ENCODE assay signal across 1 cellular context in genomic region chrX:133723930-133724329, GRCh38.
TF ChIP-seq lines count a peak whose summit lies in the region.

No MANE protein-coding gene starts in this region.

TF ChIP-seq in HepG2, 621 proteins besides CTCF, POLR2A, EP300 and RAD21 (continued from another document):
- TF ChIP-seq ARID5B (CRISPR knock-in tag; IDR thresholded peaks at IDR 0.05), result 0 out of 2 replicates have a peak, but pooled peaks have one; percentile 11
- TF ChIP-seq ZFP82 (CRISPR knock-in tag; IDR thresholded peaks at IDR 0.05; ENCODE audit: borderline replicate concordance), result no peak
- no peak for TF ChIP-seq ZBED4 (CRISPR knock-in tag; IDR thresholded peaks at IDR 0.05; ENCODE audit: borderline replicate concordance)
- TF ChIP-seq ZNF431 (CRISPR knock-in tag; IDR thresholded peaks at IDR 0.05; ENCODE audit: borderline replicate concordance, low read depth), result no peak
- TF ChIP-seq ZNF337 (CRISPR knock-in tag; IDR thresholded peaks at IDR 0.05; ENCODE audit: borderline replicate concordance, low read depth), result no peak
- no peak for TF ChIP-seq GTF3A (CRISPR knock-in tag; conservative IDR thresholded peaks at IDR 0.05)
- TF ChIP-seq ZSCAN22 (CRISPR knock-in tag; IDR thresholded peaks at IDR 0.05), result no peak
- TF ChIP-seq CEBPG (CRISPR knock-in tag; IDR thresholded peaks at IDR 0.05), result no peak
- no peak for TF ChIP-seq ZNF615 (CRISPR knock-in tag; IDR thresholded peaks at IDR 0.05; ENCODE audit: borderline replicate concordance)
- TF ChIP-seq SKIL (CRISPR knock-in tag; IDR thresholded peaks at IDR 0.05; ENCODE audit: borderline replicate concordance), result no peak
- peak; percentile 59 for TF ChIP-seq TCF7 (IDR thresholded peaks at IDR 0.05; ENCODE audit: low read depth)
- no peak for TF ChIP-seq NPAS2 (CRISPR knock-in tag; IDR thresholded peaks at IDR 0.05; ENCODE audit: borderline replicate concordance)
- TF ChIP-seq POLR2AphosphoS5 (IDR thresholded peaks at IDR 0.05; ENCODE audit: low read depth, low read length), result peak; percentile 29; the same call in 1 of the 2 replicates
- no peak for TF ChIP-seq ZNF569 (CRISPR knock-in tag; IDR thresholded peaks at IDR 0.05; ENCODE audit: borderline replicate concordance)
- no peak for TF ChIP-seq ARID4A (CRISPR knock-in tag; IDR thresholded peaks at IDR 0.05; ENCODE audit: borderline replicate concordance)
- 0 out of 2 replicates have a peak, but pooled peaks have one; percentile 40 for TF ChIP-seq HNF4A (CRISPR knock-in tag; IDR thresholded peaks at IDR 0.05)
- TF ChIP-seq KAT8 (CRISPR knock-in tag; IDR thresholded peaks at IDR 0.05), result no peak
- TF ChIP-seq ZBTB14 (CRISPR knock-in tag; IDR thresholded peaks at IDR 0.05), result no peak
- peak; percentile 20; the same call in 1 of the 2 replicates for TF ChIP-seq NR2F2 (IDR thresholded peaks at IDR 0.05; ENCODE audit: borderline replicate concordance, low read depth)
- 0 out of 4 replicates have a peak, but pooled peaks of 1 of the 2 experiments have one; percentile 26 for TF ChIP-seq NR2F1 (CRISPR knock-in tag; IDR thresholded peaks at IDR 0.05)
- TF ChIP-seq TBL1XR1 (IDR thresholded peaks at IDR 0.05; ENCODE audit: borderline replicate concordance, low read length, partially characterized antibody), result no peak
- no peak for TF ChIP-seq ZNF18 (CRISPR knock-in tag; IDR thresholded peaks at IDR 0.05; ENCODE audit: insufficient replicate concordance)
- TF ChIP-seq RBFOX2 (IDR thresholded peaks at IDR 0.05; ENCODE audit: low read depth, low read length), result no peak
- no peak for TF ChIP-seq TP53 (CRISPR knock-in tag; conservative IDR thresholded peaks at IDR 0.05)
- 0 out of 2 replicates have a peak, but pooled peaks have one; percentile 11 for TF ChIP-seq HNF1A (IDR thresholded peaks at IDR 0.05; ENCODE audit: low read depth)
- no peak for TF ChIP-seq HNF1A (CRISPR knock-in tag; IDR thresholded peaks at IDR 0.05; ENCODE audit: borderline replicate concordance)
- no peak for TF ChIP-seq ZNF644 (CRISPR knock-in tag; IDR thresholded peaks at IDR 0.05; ENCODE audit: low read depth)
- no peak for TF ChIP-seq ZNF570 (CRISPR knock-in tag; IDR thresholded peaks at IDR 0.05; ENCODE audit: borderline replicate concordance)
- no peak for TF ChIP-seq PHF21A (CRISPR knock-in tag; IDR thresholded peaks at IDR 0.05)
